Comparison of ENCODE assay signal across 1 cellular context in the genomic region with DNA sequence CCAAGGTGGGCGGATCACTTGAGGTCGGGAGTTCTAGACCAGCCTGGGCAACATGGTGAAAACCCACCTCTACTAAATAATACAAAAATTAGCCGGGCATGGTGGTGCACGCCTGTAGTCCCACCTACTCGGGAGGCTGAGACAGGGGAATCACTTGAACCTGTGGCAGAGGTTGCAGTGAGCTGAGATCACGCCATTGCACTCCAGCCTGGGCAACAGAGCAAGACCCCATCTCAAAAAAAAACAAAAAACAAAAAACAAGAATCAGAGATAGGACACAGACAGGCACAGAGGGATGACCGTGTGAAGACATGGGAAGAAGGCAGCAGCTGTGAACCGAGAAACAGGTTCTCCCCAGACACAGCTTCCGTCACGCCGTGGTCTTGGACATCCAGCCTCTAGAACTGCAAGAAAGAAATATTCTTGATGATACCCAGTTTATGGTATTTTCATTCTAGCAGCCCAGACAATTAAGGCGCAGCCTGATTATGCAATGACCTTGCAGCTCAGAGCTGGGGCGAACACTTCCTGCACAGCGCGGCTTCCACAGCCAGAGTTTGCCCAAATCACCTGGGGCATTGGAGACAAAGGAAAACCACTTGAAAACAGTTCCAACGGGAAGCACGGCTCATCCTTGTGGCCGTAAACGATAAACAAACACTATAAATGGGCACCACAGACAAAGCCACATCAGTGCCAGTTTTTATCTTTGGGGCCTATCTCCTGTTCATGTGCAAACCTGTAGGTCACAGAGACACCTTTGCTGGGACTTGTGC.
TF ChIP-seq lines count a peak whose summit lies in the region.

No MANE protein-coding gene starts in this region.

TF ChIP-seq in H1, 55 proteins besides CTCF, POLR2A, EP300 and RAD21:
- no peak for TF ChIP-seq CHD2 (IDR thresholded peaks at IDR 0.05; ENCODE audit: low read length)
- no peak for TF ChIP-seq JUND (IDR thresholded peaks at IDR 0.05; ENCODE audit: low read length)
- no peak for TF ChIP-seq SIRT6 (IDR thresholded peaks at IDR 0.05; ENCODE audit: low read length)
- no peak for TF ChIP-seq SP4 (IDR thresholded peaks at IDR 0.05; ENCODE audit: low read length)
- TF ChIP-seq ASH2L (IDR thresholded peaks at IDR 0.05; ENCODE audit: low read length) = no peak
- TF ChIP-seq TEAD4 (IDR thresholded peaks at IDR 0.05; ENCODE audit: low read depth, low read length) = no peak
- TF ChIP-seq KDM5A (IDR thresholded peaks at IDR 0.05; ENCODE audit: low read length) = no peak
- no peak for TF ChIP-seq SRF (IDR thresholded peaks at IDR 0.05; ENCODE audit: low read depth, low read length)
- TF ChIP-seq RNF2 (IDR thresholded peaks at IDR 0.05; ENCODE audit: borderline replicate concordance, low read depth, low read length, missing control alignments, poor library complexity, severe bottlenecking) = no peak
- TF ChIP-seq YY1 (IDR thresholded peaks at IDR 0.05; ENCODE audit: low read depth, low read length) = no peak
